In genomic region chr7:361680-362415, GRCh38 we compare ENCODE assay signal across 11 cellular contexts.
DNase-seq lines count a peak whose midpoint lies in the region; ATAC-seq and TF ChIP-seq lines count a peak whose summit lies in the region.
"Had no signal": no experiment of that assay in that cellular context is flagged by ENCODE, and none has a peak within 500 bp of the region (broad histone marks: within the 10 kb centered on the region; RNA-seq: fewer than 3 reads in every experiment).

No MANE protein-coding gene starts in this region.

- H2AFZ ChIP-seq in parathyroid adenoma, result peak overlapping the region; percentile 47

- peaks cover 0 to 3% (median 0%) of the 10 kb centered on the region in 5 donors for H3K9me3 Mint-ChIP-seq in CD8-positive, alpha-beta memory T cell

- H3K9me3 ChIP-seq in CD8-positive, alpha-beta memory T cell (ENCODE audit: low read length), result no peaks in the 10 kb centered on the region
- H3K9me3 ChIP-seq in SK-N-MC (ENCODE audit: low read depth, low read length), result no peaks in the 10 kb centered on the region
- H3K9me3 ChIP-seq in esophagus muscularis mucosa, result peaks cover 0 to 8% (median 7%) of the 10 kb centered on the region in 4 donors
- H3K9me3 ChIP-seq in parathyroid adenoma (ENCODE audit: control insufficient read depth, low read length), result no peaks in the 10 kb centered on the region

- peak overlapping the region; percentile 23 for H3K4me2 ChIP-seq in parathyroid adenoma (ENCODE audit: low read length)

- peak overlapping the region; percentile 49 to 99 (median 84) for H3K27ac Mint-ChIP-seq in CD8-positive, alpha-beta memory T cell

- peak overlapping the region; percentile 33 for H3K9ac ChIP-seq in SK-N-MC (ENCODE audit: insufficient read length)
- no peak overlapping the region for H3K9ac ChIP-seq in parathyroid adenoma

- no peak for TF ChIP-seq POLR2A in esophagus muscularis mucosa (IDR thresholded peaks at IDR 0.05; ENCODE audit: low read depth)

- peak overlapping the region; percentile 65 to 83 (median 76) for H3K4me3 Mint-ChIP-seq in CD8-positive, alpha-beta memory T cell

- CTCF ChIA-PET in CD8-positive, alpha-beta memory T cell (lab: Charles Lee), result interaction anchor here (1.3 to 1.5 kb wide), 2 partner anchors 13 to 470 kb away, joined by 3 read pairs; partner anchors contain the start of gene SUN1

- H3K4me3 ChIP-seq in CD8-positive, alpha-beta memory T cell (ENCODE audit: low read length), result peak overlapping the region; percentile 38
- H3K4me3 ChIP-seq in SK-N-MC (peak overlapping the region; percentile 65), esophagus muscularis mucosa (peak overlapping the region; percentile 8 to 37 (median 16)), parathyroid adenoma (ENCODE audit: low read depth, low read length) (no peak overlapping the region)

- 76% methylated on average over 18 of the region's 18 CpGs for WGBS in esophagus muscularis mucosa

- ATAC-seq in GM19463 (IDR thresholded peaks at IDR 0.05; ENCODE audit: unreplicated experiment), result no peak

- intact Hi-C loops in esophagus muscularis mucosa (cut with DNase I), result no loop called here

- no peak for DNase-seq in CD8-positive, alpha-beta memory T cell
- DNase-seq in SK-N-MC (ENCODE audit: low read depth, low spot score) (no peak), esophagus muscularis mucosa (ENCODE audit: extremely low spot score) (no peak), AG20443 (ENCODE audit: low spot score) (no peak), DMS53 (lab: John Stamatoyannopoulos, UW) (no peak), kidney tubule cell (ENCODE audit: low spot score) (no peak)
- DNase-seq: activated CD8-positive, alpha-beta memory T cell treated with anti-CD3 and anti-CD28 coated beads, Interleukin-2, amount 50 U/mL, for 4 hours; HCEC 1CT; NCI-H2029 treated with DMSO at 0.1 percent for 48 hours had no signal

- H3K4me1 Mint-ChIP-seq in CD8-positive, alpha-beta memory T cell, result peaks cover 53 to 60% (median 59%) of the 10 kb centered on the region in 3 donors

- no peaks in the 10 kb centered on the region for H3K36me3 ChIP-seq in CD8-positive, alpha-beta memory T cell (ENCODE audit: insufficient read depth, low read length)
- H3K36me3 ChIP-seq in SK-N-MC (ENCODE audit: insufficient read depth, low read length), result no peaks in the 10 kb centered on the region
- H3K36me3 ChIP-seq in esophagus muscularis mucosa, result no peaks in the 10 kb centered on the region
- no peaks in the 10 kb centered on the region for H3K36me3 ChIP-seq in parathyroid adenoma (ENCODE audit: control insufficient read depth, insufficient read depth, low read length)

- H3K27me3 Mint-ChIP-seq in CD8-positive, alpha-beta memory T cell, result peaks cover 3 to 11% of the 10 kb centered on the region in 2 donors

- no peaks in the 10 kb centered on the region for H3K27me3 ChIP-seq in CD8-positive, alpha-beta memory T cell (ENCODE audit: insufficient read depth, low read length, poor library complexity, severe bottlenecking)
- H3K27me3 ChIP-seq in esophagus muscularis mucosa, result peaks cover 0 to 76% (median 6%) of the 10 kb centered on the region in 4 donors
- no peaks in the 10 kb centered on the region for H3K27me3 ChIP-seq in parathyroid adenoma (ENCODE audit: control insufficient read depth, insufficient read depth, low read length)

- POLR2A ChIA-PET in CD8-positive, alpha-beta memory T cell (lab: Charles Lee), result interaction anchor here (0.5 to 1.4 kb wide), 2 partner anchors 10 to 414 kb away, joined by 3 to 5 read pairs; no protein-coding TSS in a partner anchor

- H3K36me3 Mint-ChIP-seq in CD8-positive, alpha-beta memory T cell, result peaks cover 0 to 8% (median 0%) of the 10 kb centered on the region in 3 donors

- no peak for TF ChIP-seq CTCF in esophagus muscularis mucosa (IDR thresholded peaks at IDR 0.05)
- TF ChIP-seq CTCF in parathyroid adenoma (IDR thresholded peaks at IDR 0.05), result no peak

- H3K79me2 ChIP-seq in parathyroid adenoma, result no peaks in the 10 kb centered on the region

- no peak overlapping the region for H3K27ac ChIP-seq in CD8-positive, alpha-beta memory T cell (ENCODE audit: low read depth, low read length)
- H3K27ac ChIP-seq in SK-N-MC (peak overlapping the region; percentile 72), esophagus muscularis mucosa (replicated peaks in 1 of 4) (no peak overlapping the region), parathyroid adenoma (no peak overlapping the region)

- TF ChIP-seq EP300 in esophagus muscularis mucosa (IDR thresholded peaks at IDR 0.05), result no peak

- H3K4me1 ChIP-seq in CD8-positive, alpha-beta memory T cell (ENCODE audit: insufficient read depth, low read length), result peaks cover 68% of the 10 kb centered on the region
- H3K4me1 ChIP-seq in esophagus muscularis mucosa, result peaks cover 3 to 26% (median 5%) of the 10 kb centered on the region in 4 donors
- H3K4me1 ChIP-seq in parathyroid adenoma, result no peaks in the 10 kb centered on the region
